Comparison of ENCODE assay signal across 1 cellular context in genomic region chr2:127706215-127706990, GRCh38.
TF ChIP-seq lines count a peak whose summit lies in the region.

No MANE protein-coding gene starts in this region.

TF ChIP-seq in SK-N-SH, 30 proteins besides CTCF, POLR2A, EP300 and RAD21 (continued from another document):
- TF ChIP-seq SIN3A (IDR thresholded peaks at IDR 0.05; ENCODE audit: borderline replicate concordance, low read depth, low read length) = no peak
- no peak for TF ChIP-seq IRF3 (IDR thresholded peaks at IDR 0.05; ENCODE audit: low read depth, low read length)
- no peak for TF ChIP-seq GATA2 (CRISPR knock-in tag; IDR thresholded peaks at IDR 0.05)
- no peak for TF ChIP-seq ELF1 (IDR thresholded peaks at IDR 0.05)
- no peak for TF ChIP-seq NFIC (IDR thresholded peaks at IDR 0.05; ENCODE audit: borderline replicate concordance)
- TF ChIP-seq FOSL2 (IDR thresholded peaks at IDR 0.05; ENCODE audit: borderline replicate concordance, low read depth) = no peak
- no peak for TF ChIP-seq RFX5 (IDR thresholded peaks at IDR 0.05; ENCODE audit: low read length)
- TF ChIP-seq, protein P1, sequence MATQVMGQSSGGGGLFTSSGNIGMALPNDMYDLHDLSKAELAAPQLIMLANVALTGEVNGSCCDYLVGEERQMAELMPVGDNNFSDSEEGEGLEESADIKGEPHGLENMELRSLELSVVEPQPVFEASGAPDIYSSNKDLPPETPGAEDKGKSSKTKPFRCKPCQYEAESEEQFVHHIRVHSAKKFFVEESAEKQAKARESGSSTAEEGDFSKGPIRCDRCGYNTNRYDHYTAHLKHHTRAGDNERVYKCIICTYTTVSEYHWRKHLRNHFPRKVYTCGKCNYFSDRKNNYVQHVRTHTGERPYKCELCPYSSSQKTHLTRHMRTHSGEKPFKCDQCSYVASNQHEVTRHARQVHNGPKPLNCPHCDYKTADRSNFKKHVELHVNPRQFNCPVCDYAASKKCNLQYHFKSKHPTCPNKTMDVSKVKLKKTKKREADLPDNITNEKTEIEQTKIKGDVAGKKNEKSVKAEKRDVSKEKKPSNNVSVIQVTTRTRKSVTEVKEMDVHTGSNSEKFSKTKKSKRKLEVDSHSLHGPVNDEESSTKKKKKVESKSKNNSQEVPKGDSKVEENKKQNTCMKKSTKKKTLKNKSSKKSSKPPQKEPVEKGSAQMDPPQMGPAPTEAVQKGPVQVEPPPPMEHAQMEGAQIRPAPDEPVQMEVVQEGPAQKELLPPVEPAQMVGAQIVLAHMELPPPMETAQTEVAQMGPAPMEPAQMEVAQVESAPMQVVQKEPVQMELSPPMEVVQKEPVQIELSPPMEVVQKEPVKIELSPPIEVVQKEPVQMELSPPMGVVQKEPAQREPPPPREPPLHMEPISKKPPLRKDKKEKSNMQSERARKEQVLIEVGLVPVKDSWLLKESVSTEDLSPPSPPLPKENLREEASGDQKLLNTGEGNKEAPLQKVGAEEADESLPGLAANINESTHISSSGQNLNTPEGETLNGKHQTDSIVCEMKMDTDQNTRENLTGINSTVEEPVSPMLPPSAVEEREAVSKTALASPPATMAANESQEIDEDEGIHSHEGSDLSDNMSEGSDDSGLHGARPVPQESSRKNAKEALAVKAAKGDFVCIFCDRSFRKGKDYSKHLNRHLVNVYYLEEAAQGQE (IDR thresholded peaks at IDR 0.05; ENCODE audit: low read depth, low read length) = no peak
- TF ChIP-seq TAF1 (IDR thresholded peaks at IDR 0.05; ENCODE audit: borderline replicate concordance, low read depth, low read length) = no peak
- TF ChIP-seq SMC3 (IDR thresholded peaks at IDR 0.05; ENCODE audit: low read depth, low read length) = no peak
